ENCODE assay signal across 11 cellular contexts in genomic region chr10:17003666-17004065, GRCh38.
DNase-seq lines count a peak whose midpoint lies in the region; ATAC-seq and TF ChIP-seq lines count a peak whose summit lies in the region.
"Had no signal": no experiment of that assay in that cellular context is flagged by ENCODE, and none has a peak within 500 bp of the region (broad histone marks: within the 10 kb centered on the region; RNA-seq: fewer than 3 reads in every experiment).

No MANE protein-coding gene starts in this region.

- H3K4me3 Mint-ChIP-seq in T-helper 17 cell = no peak overlapping the region
- H3K4me3 Mint-ChIP-seq: memory B cell had no signal

- peak overlapping the region; percentile 99 for H3K27ac Mint-ChIP-seq in T-helper 17 cell
- H3K27ac Mint-ChIP-seq: memory B cell had no signal

- no peaks in the 10 kb centered on the region for H3K27me3 ChIP-seq in gastroesophageal sphincter
- no peaks in the 10 kb centered on the region for H3K27me3 ChIP-seq in skeletal muscle tissue (ENCODE audit: control insufficient read depth in 3 of 3, insufficient read depth in 3 of 3, low read length in 3 of 3)
- no peaks in the 10 kb centered on the region for H3K27me3 ChIP-seq in left lung
- H3K27me3 ChIP-seq in WERI-Rb-1 (ENCODE audit: insufficient read depth, low read depth, severe bottlenecking) = no peaks in the 10 kb centered on the region

- H3K9me3 ChIP-seq in T-helper 17 cell (ENCODE audit: control insufficient read depth, low read length, poor library complexity, severe bottlenecking) (no peaks in the 10 kb centered on the region), gastroesophageal sphincter (no peaks in the 10 kb centered on the region), skeletal muscle tissue (ENCODE audit: control insufficient read depth in 3 of 3, low read length in 3 of 3) (peaks cover 0 to 4% (median 0%) of the 10 kb centered on the region in 3 donors), left lung (no peaks in the 10 kb centered on the region), WERI-Rb-1 (ENCODE audit: severe bottlenecking) (no peaks in the 10 kb centered on the region)

- H3K4me1 Mint-ChIP-seq in T-helper 17 cell = peaks cover 31% of the 10 kb centered on the region
- H3K4me1 Mint-ChIP-seq: memory B cell had no signal

- no peak for ATAC-seq in T-helper 17 cell
- ATAC-seq in gastroesophageal sphincter = no peak
- no peak for ATAC-seq in HG03469 (IDR thresholded peaks at IDR 0.05; ENCODE audit: unreplicated experiment)
- no peak for ATAC-seq in left lung

- H3K4me1 ChIP-seq in gastroesophageal sphincter (peaks cover 11 to 74% (median 12%) of the 10 kb centered on the region in 3 donors), skeletal muscle tissue (ENCODE audit: control insufficient read depth in 3 of 3, insufficient read depth in 3 of 3, low read length in 3 of 3) (peaks cover 7 to 13% (median 11%) of the 10 kb centered on the region in 3 donors), left lung (peaks cover 29 to 48% of the 10 kb centered on the region in 2 donors)

- no peak for TF ChIP-seq EP300 in gastroesophageal sphincter (IDR thresholded peaks at IDR 0.05)

- H3K36me3 Mint-ChIP-seq in T-helper 17 cell (ENCODE audit: low read depth) = no peaks in the 10 kb centered on the region
- H3K36me3 Mint-ChIP-seq: memory B cell had no signal

- no peaks in the 10 kb centered on the region for H3K36me3 ChIP-seq in gastroesophageal sphincter
- H3K36me3 ChIP-seq in skeletal muscle tissue (ENCODE audit: control insufficient read depth in 3 of 3, insufficient read depth in 3 of 3, low read length in 3 of 3) = no peaks in the 10 kb centered on the region
- no peaks in the 10 kb centered on the region for H3K36me3 ChIP-seq in left lung
- H3K36me3 ChIP-seq in WERI-Rb-1 = no peaks in the 10 kb centered on the region

- TF ChIP-seq POLR2A in gastroesophageal sphincter (IDR thresholded peaks at IDR 0.05) = no peak

- intact Hi-C loops in left lung (cut with DNase I) = loop anchor here in 1 of 2 donors (10.0 kb wide), 1 partner anchor 201 kb away; the partner anchor contains the start of gene TRDMT1

- H3K4me3 ChIP-seq in gastroesophageal sphincter (no peak overlapping the region), skeletal muscle tissue (ENCODE audit: low read length in 3 of 3) (no peak overlapping the region), left lung (no peak overlapping the region), WERI-Rb-1 (ENCODE audit: low read depth, low read length) (no peak overlapping the region)

- TF ChIP-seq CTCF in gastroesophageal sphincter (IDR thresholded peaks at IDR 0.05) (no peak), left lung (IDR thresholded peaks at IDR 0.05) (no peak), WERI-Rb-1 (IDR thresholded peaks at IDR 0.05; ENCODE audit: low read depth, low read length) (no peak)

- 87 to 95% methylated on average over 5 of the region's 5 CpGs for WGBS in gastroesophageal sphincter (ENCODE audit: low coverage in 1 of 2), 2 donors

- no peaks in the 10 kb centered on the region for H3K27me3 Mint-ChIP-seq in T-helper 17 cell

- H3K27ac ChIP-seq in gastroesophageal sphincter = peak overlapping the region; percentile 29 to 95 (median 60)
- peak overlapping the region; percentile 48 for H3K27ac ChIP-seq in skeletal muscle tissue (ENCODE audit: low read depth, low read length)
- peak overlapping the region in 1 of 2 donors; percentile 44 for H3K27ac ChIP-seq in left lung
- no peak overlapping the region for H3K27ac ChIP-seq in WERI-Rb-1

- DNase-seq in ELF-1 (ENCODE audit: low read depth, low spot score) = peak; percentile 19
- no peak for DNase-seq in T-helper 17 cell
- no peak for DNase-seq in left lung
- DNase-seq in WERI-Rb-1 = no peak
- no peak for DNase-seq in stimulated activated CD8-positive, alpha-beta memory T cell treated with anti-CD3 and anti-CD28 coated beads, Interleukin-4, amount 100 ng/mL, for 48 hours
- DNase-seq: cortex of kidney, DMS153 had no signal

- H3K9ac ChIP-seq in skeletal muscle tissue (ENCODE audit: low read depth in 1 of 3, low read length in 3 of 3) = no peak overlapping the region
